Comparison of ENCODE assay signal across 33 cellular contexts in the genomic region with DNA sequence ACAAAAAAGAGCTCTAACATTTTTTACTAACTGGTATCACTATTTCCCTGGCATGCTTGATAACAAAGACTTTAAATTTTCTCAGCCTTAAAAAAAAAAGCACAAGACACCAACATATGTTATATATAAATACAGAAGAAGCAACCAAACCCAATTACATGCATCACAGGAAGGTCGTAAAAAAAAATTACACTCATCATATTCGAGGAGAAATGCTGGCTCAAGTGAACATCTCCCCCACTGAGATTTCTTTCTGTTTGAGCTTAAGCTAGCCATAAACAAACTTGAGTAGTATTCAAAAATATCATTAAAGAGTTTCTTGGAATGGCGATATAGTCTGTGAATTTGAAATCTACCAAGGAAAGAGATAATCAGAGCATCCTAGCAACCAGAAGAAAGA.
"Had no signal": no experiment of that assay in that cellular context is flagged by ENCODE, and none has a peak within 500 bp of the region (broad histone marks: within the 10 kb centered on the region; RNA-seq: fewer than 3 reads in every experiment).

No MANE protein-coding gene starts in this region.

- H3K4me1 ChIP-seq: ascending aorta, Peyer's patch had no signal

- H3K27ac ChIP-seq: ascending aorta, Peyer's patch, VCaP had no signal

- ATAC-seq: activated CD8-positive, alpha-beta memory T cell treated with anti-CD3 and anti-CD28 coated beads, Interleukin-2, amount 10 ng/mL, durations not matched to agents 7 days and 5 days; PC-3; Right ventricle myocardium inferior had no signal

- H3K27me3 Mint-ChIP-seq: activated B cell treated with CpG ODN at 0.5 μM for 24 hours; activated CD8-positive, alpha-beta memory T cell treated with anti-CD3 and anti-CD28 coated beads, Interleukin-2, amount 10 ng/mL, durations not matched to agents 7 days and 5 days; activated naive CD4-positive, alpha-beta T cell treated with anti-CD3 and anti-CD28 coated beads, Interleukin-2, amount 10 ng/mL, durations not matched to agents 7 days and 5 days; activated naive CD8-positive, alpha-beta T cell had no signal

- H3K9me3 ChIP-seq: ascending aorta, Peyer's patch had no signal

- H3K4me1 Mint-ChIP-seq: activated B cell treated with CpG ODN at 0.5 μM for 24 hours had no signal

- DNase-seq: activated B cell treated with CpG ODN at 0.5 μM for 24 hours; activated CD4-positive, alpha-beta T cell treated with anti-CD3 and anti-CD28 coated beads for 4 hours; activated CD4-positive, alpha-beta T cell treated with anti-CD3 and anti-CD28 coated beads, Interleukin-2, amount 50 U/mL, for 4 hours; activated CD4-positive, CD25-positive, alpha-beta regulatory T cell treated with anti-CD3 and anti-CD28 coated beads, Interleukin-2, amount 50 U/mL, for 72 hours; activated CD8-positive, alpha-beta memory T cell treated with anti-CD3 and anti-CD28 coated beads, Interleukin-2, amount 10 ng/mL, durations not matched to agents 7 days and 5 days; activated CD8-positive, alpha-beta memory T cell treated with anti-CD3 and anti-CD28 coated beads, Interleukin-2, amount 50 U/mL, for 48 hours; activated effector memory CD4-positive, alpha-beta T cell treated with Interleukin-2 at 50 U/mL for 16 hours; activated naive CD4-positive, alpha-beta T cell treated with anti-CD3 and anti-CD28 coated beads, Interleukin-2, amount 10 ng/mL, durations not matched to agents 7 days and 5 days; activated T-cell treated with anti-CD3 and anti-CD28 coated beads, Interleukin-2, amount 50 U/mL, for 48 hours; amygdala; Kasumi-1; KG1; MM.1S; MV-4-11; NCI-H1092; NCI-H1436 treated with DMSO at 0.1 percent for 48 hours; NCI-H1694 treated with DMSO at 0.1 percent for 48 hours; NCI-H2029; NCI-H446; NCI-H510A treated with DMSO at 0.1 percent for 48 hours; NCI-H526 treated with DMSO at 0.1 percent for 48 hours; PC-3; Peyer's patch; RPMI8226; SIG-M5; SW 1271; T-helper 1 cell; T-helper 2 cell; T-helper 9 cell had no signal

- H3K9me3 Mint-ChIP-seq: activated naive CD4-positive, alpha-beta T cell treated with anti-CD3 and anti-CD28 coated beads, Interleukin-2, amount 10 ng/mL, durations not matched to agents 7 days and 5 days had no signal

- H3K27ac Mint-ChIP-seq: activated B cell treated with CpG ODN at 0.5 μM for 24 hours; activated CD8-positive, alpha-beta memory T cell treated with anti-CD3 and anti-CD28 coated beads, Interleukin-2, amount 10 ng/mL, durations not matched to agents 7 days and 5 days; activated naive CD4-positive, alpha-beta T cell treated with anti-CD3 and anti-CD28 coated beads, Interleukin-2, amount 10 ng/mL, durations not matched to agents 7 days and 5 days; activated naive CD8-positive, alpha-beta T cell had no signal

- H3K4me3 Mint-ChIP-seq: activated B cell treated with CpG ODN at 0.5 μM for 24 hours; activated CD8-positive, alpha-beta memory T cell treated with anti-CD3 and anti-CD28 coated beads, Interleukin-2, amount 10 ng/mL, durations not matched to agents 7 days and 5 days; activated naive CD4-positive, alpha-beta T cell treated with anti-CD3 and anti-CD28 coated beads, Interleukin-2, amount 10 ng/mL, durations not matched to agents 7 days and 5 days; activated naive CD8-positive, alpha-beta T cell had no signal

- H3K27me3 ChIP-seq: ascending aorta, Peyer's patch had no signal

- H3K4me3 ChIP-seq: ascending aorta, Peyer's patch had no signal
